Comparison of ENCODE assay signal across 10 cellular contexts in genomic region chr14:35398095-35398584, GRCh38. TPM values are rescaled to one million over a fixed set of nuclear protein-coding genes. Genes with fewer than 3 reads are reported as not detected.
A peak's percentile ranks its signal among the peaks of the same experiment; 100 is the strongest.
DNase-seq lines count a peak whose midpoint lies in the region; ATAC-seq and TF ChIP-seq lines count a peak whose summit lies in the region.
"Had no signal": no experiment of that assay in that cellular context is flagged by ENCODE, and none has a peak within 500 bp of the region (broad histone marks: within the 10 kb centered on the region; RNA-seq: fewer than 3 reads in every experiment).

No MANE protein-coding gene starts in this region.

- H3K36me3 ChIP-seq in lower lobe of right lung = peaks cover 41% of the 10 kb centered on the region
- H3K36me3 ChIP-seq in urinary bladder (ENCODE audit: insufficient read depth) = peaks cover 8% of the 10 kb centered on the region

- H3K27ac ChIP-seq in caudate nucleus (ENCODE audit: low read depth, low read length) (peak overlapping the region; percentile 26), lower lobe of right lung (peak overlapping the region; percentile 55), urinary bladder (ENCODE audit: low read depth) (peak overlapping the region; percentile 53)

- WGBS in urinary bladder = 34% methylated on average over 3 of the region's 3 CpGs

- H3K4me3 Mint-ChIP-seq in activated T-cell treated with anti-CD3 and anti-CD28 coated beads, Interleukin-2, amount 50 U/mL, for 72 hours = peak overlapping the region in 1 of 2 donors; percentile 51

- no peaks in the 10 kb centered on the region for H3K9me3 ChIP-seq in lower lobe of right lung

- intact Hi-C loops in lower lobe of right lung (cut with DNase I) = no loop called here

- no peak for ATAC-seq in activated T-cell treated with anti-CD3 and anti-CD28 coated beads, Interleukin-2, amount 50 U/mL, for 72 hours (replicated peaks in 1 of 2)
- ATAC-seq in lower lobe of right lung = peak in 1 of 2 donors; percentile 1
- ATAC-seq in GM21619 (IDR thresholded peaks at IDR 0.05; ENCODE audit: unreplicated experiment) = no peak

- H3K4me3 ChIP-seq in lower lobe of right lung (no peak overlapping the region), urinary bladder (ENCODE audit: low read depth, low read length) (no peak overlapping the region)

- peaks cover 71% of the 10 kb centered on the region for H3K4me1 Mint-ChIP-seq in activated T-cell treated with anti-CD3 and anti-CD28 coated beads, Interleukin-2, amount 50 U/mL, for 72 hours (ENCODE audit: low read depth)

- H3K9me3 Mint-ChIP-seq in activated T-cell treated with anti-CD3 and anti-CD28 coated beads, Interleukin-2, amount 50 U/mL, for 72 hours = no peaks in the 10 kb centered on the region

- DNase-seq in activated T-cell treated with anti-CD3 and anti-CD28 coated beads, Interleukin-2, amount 50 U/mL, for 72 hours = no peak
- no peak for DNase-seq in activated T-cell treated with anti-CD3 and anti-CD28 coated beads, Interleukin-2, amount 50 U/mL, for 48 hours
- peak in 3 of 61 donors; percentile 7 to 23 (median 17) for DNase-seq in caudate nucleus (lab: John Stamatoyannopoulos, UW)
- DNase-seq in lower lobe of right lung = no peak
- no peak for DNase-seq in SW 1271 (lab: John Stamatoyannopoulos, UW)
- no peak for DNase-seq in NCI-H128 (lab: John Stamatoyannopoulos, UW; ENCODE audit: unreplicated experiment)
- DNase-seq: T1000 had no signal

- H3K27ac Mint-ChIP-seq in activated T-cell treated with anti-CD3 and anti-CD28 coated beads, Interleukin-2, amount 50 U/mL, for 72 hours = peak overlapping the region; percentile 87

- no peaks in the 10 kb centered on the region for H3K27me3 Mint-ChIP-seq in activated T-cell treated with anti-CD3 and anti-CD28 coated beads, Interleukin-2, amount 50 U/mL, for 72 hours (ENCODE audit: low read depth)
- H3K27me3 Mint-ChIP-seq: progenitor cell of endocrine pancreas had no signal

- no peaks in the 10 kb centered on the region for H3K27me3 ChIP-seq in lower lobe of right lung (ENCODE audit: low read depth)

- H3K4me1 ChIP-seq in lower lobe of right lung = peaks cover 58% of the 10 kb centered on the region
- H3K4me1 ChIP-seq in urinary bladder (ENCODE audit: insufficient read depth) = peaks cover 2% of the 10 kb centered on the region

- H3K36me3 Mint-ChIP-seq in activated T-cell treated with anti-CD3 and anti-CD28 coated beads, Interleukin-2, amount 50 U/mL, for 72 hours (ENCODE audit: insufficient read depth in 2 of 2) = peaks cover 26 to 41% of the 10 kb centered on the region in 2 donors

- TF ChIP-seq CTCF in lower lobe of right lung (IDR thresholded peaks at IDR 0.05) = no peak

RNA-seq across cellular contexts. Expression of gene NFKBIA, which starts 6.4 kb away (rescaled TPM):
- 100 to 1,000 TPM; 391 to 596 TPM for total RNA-seq in activated T-cell treated with anti-CD3 and anti-CD28 coated beads, Interleukin-2, amount 50 U/mL, for 72 hours
- total RNA-seq in lower lobe of right lung (331 TPM), urinary bladder (105 TPM)
- 202 TPM for polyA plus RNA-seq in urinary bladder
